Comparison of ENCODE assay signal across 12 cellular contexts in genomic region chr12:56155256-56155845, GRCh38. TPM values are rescaled to one million over a fixed set of nuclear protein-coding genes. Genes with fewer than 3 reads are reported as not detected.
A peak's percentile ranks its signal among the peaks of the same experiment; 100 is the strongest.
DNase-seq lines count a peak whose midpoint lies in the region; ATAC-seq and TF ChIP-seq lines count a peak whose summit lies in the region.
"Had no signal": no experiment of that assay in that cellular context is flagged by ENCODE, and none has a peak within 500 bp of the region (broad histone marks: within the 10 kb centered on the region; RNA-seq: fewer than 3 reads in every experiment).

No MANE protein-coding gene starts in this region.

- no peak for TF ChIP-seq CTCF in endothelial cell (IDR thresholded peaks at IDR 0.05; ENCODE audit: unreplicated experiment)
- no peak for TF ChIP-seq CTCF in osteocyte (IDR thresholded peaks at IDR 0.05)

- POLR2A ChIA-PET in T-cell (lab: Charles Lee) = interaction anchor here (0.5 to 0.6 kb wide), 4 partner anchors 57 to 529 kb away, joined by 3 to 5 read pairs (median 4); no protein-coding TSS in a partner anchor

- H3K36me3 Mint-ChIP-seq in T-helper 2 cell treated with Interferon-gamma antibody and Interleukin-4, amounts not matched to agents 5 μg/mL and 100 μg/mL, for 36 hours (ENCODE audit: low read depth) = peaks cover 36% of the 10 kb centered on the region
- H3K36me3 Mint-ChIP-seq in T-cell (peaks cover 22% of the 10 kb centered on the region), endothelial cell (ENCODE audit: low read depth, unreplicated experiment) (peaks cover 35% of the 10 kb centered on the region), osteocyte (ENCODE audit: unreplicated experiment) (peaks cover 26% of the 10 kb centered on the region)

- H3K4me3 Mint-ChIP-seq in T-helper 2 cell treated with Interferon-gamma antibody and Interleukin-4, amounts not matched to agents 5 μg/mL and 100 μg/mL, for 36 hours = peak overlapping the region; percentile 28
- H3K4me3 Mint-ChIP-seq in T-cell (peak overlapping the region in 2 of 3 donors; percentile 39 to 97), endothelial cell (ENCODE audit: unreplicated experiment) (peak overlapping the region; percentile 84), osteocyte (ENCODE audit: unreplicated experiment) (no peak overlapping the region)

- peaks cover 40% of the 10 kb centered on the region for H3K4me1 Mint-ChIP-seq in T-helper 2 cell treated with Interferon-gamma antibody and Interleukin-4, amounts not matched to agents 5 μg/mL and 100 μg/mL, for 36 hours (ENCODE audit: low read depth)
- H3K4me1 Mint-ChIP-seq in T-cell (peaks cover 46 to 69% (median 61%) of the 10 kb centered on the region in 3 donors), endothelial cell (ENCODE audit: unreplicated experiment) (peaks cover 52% of the 10 kb centered on the region), osteocyte (ENCODE audit: unreplicated experiment) (peaks cover 61% of the 10 kb centered on the region)

- H3K9me3 Mint-ChIP-seq in T-helper 2 cell treated with Interferon-gamma antibody and Interleukin-4, amounts not matched to agents 5 μg/mL and 100 μg/mL, for 36 hours = no peaks in the 10 kb centered on the region
- H3K9me3 Mint-ChIP-seq in T-cell (no peaks in the 10 kb centered on the region), endothelial cell (ENCODE audit: unreplicated experiment) (no peaks in the 10 kb centered on the region), osteocyte (ENCODE audit: unreplicated experiment) (no peaks in the 10 kb centered on the region)

- H3K27me3 Mint-ChIP-seq in T-helper 2 cell treated with Interferon-gamma antibody and Interleukin-4, amounts not matched to agents 5 μg/mL and 100 μg/mL, for 36 hours (ENCODE audit: low read depth) = no peaks in the 10 kb centered on the region
- H3K27me3 Mint-ChIP-seq in T-cell = no peaks in the 10 kb centered on the region
- H3K27me3 Mint-ChIP-seq in endothelial cell (ENCODE audit: unreplicated experiment) = peaks cover 35% of the 10 kb centered on the region
- H3K27me3 Mint-ChIP-seq in osteocyte (ENCODE audit: unreplicated experiment) = no peaks in the 10 kb centered on the region

- DNase-seq in T-helper 2 cell treated with Interferon-gamma antibody and Interleukin-4, amounts not matched to agents 5 μg/mL and 100 μg/mL, for 36 hours (ENCODE audit: low spot score) = no peak
- DNase-seq in T-helper 2 cell (no peak), T-cell (no peak), endothelial cell (ENCODE audit: low spot score) (no peak), osteocyte (ENCODE audit: extremely low spot score, unreplicated experiment) (no peak), NK-92 (lab: John Stamatoyannopoulos, UW; ENCODE audit: unreplicated experiment) (no peak), CD1c-positive myeloid dendritic cell (ENCODE audit: extremely low spot score) (no peak)
- DNase-seq in activated CD8-positive, alpha-beta memory T cell treated with anti-CD3 and anti-CD28 coated beads for 24 hours = no peak
- DNase-seq: aorta, kidney glomerular epithelial cell, NCI-H146, NCI-H446 treated with DMSO at 0.1 percent for 48 hours had no signal

- ATAC-seq in T-cell (replicated peaks in 1 of 4) = no peak

- H3K27ac Mint-ChIP-seq in T-helper 2 cell treated with Interferon-gamma antibody and Interleukin-4, amounts not matched to agents 5 μg/mL and 100 μg/mL, for 36 hours = peak overlapping the region; percentile 13
- H3K27ac Mint-ChIP-seq in T-cell = peak overlapping the region; percentile 25 to 28
- H3K27ac Mint-ChIP-seq in endothelial cell (ENCODE audit: unreplicated experiment) = peak overlapping the region; percentile 75
- H3K27ac Mint-ChIP-seq in osteocyte (ENCODE audit: unreplicated experiment) = peak overlapping the region; percentile 32

- CTCF ChIA-PET in T-cell (lab: Charles Lee) = interaction anchor here in 1 of 2 donors (0.6 kb wide), 1 partner anchor 32 kb away, joined by 3 read pairs; no protein-coding TSS in a partner anchor

RNA-seq across cellular contexts. Expression of gene MYL6, which starts 2.8 kb away (rescaled TPM):
- 100 to 1,000 TPM; 506 to 663 (median 569) TPM for total RNA-seq in T-cell
- total RNA-seq in endothelial cell (ENCODE audit: unreplicated experiment) = 2,481 TPM
- 1,490 and 1,549 TPM in 2 replicates for total RNA-seq in osteocyte

RNA-seq across cellular contexts. Expression of gene MYL6B, which starts 3.0 kb away (rescaled TPM):
- total RNA-seq in T-cell = 10 to 100 TPM in 1 of 5 donors, 1 to 10 TPM in 4; 5.9 to 12.4 (median 7.7) TPM
- 170 TPM for total RNA-seq in endothelial cell (ENCODE audit: unreplicated experiment)
- 123 and 139 TPM in 2 replicates for total RNA-seq in osteocyte

RNA-seq across cellular contexts. Expression of gene ESYT1, which starts 27.3 kb away (rescaled TPM):
- total RNA-seq in T-cell = 100 to 1,000 TPM; 181 to 298 (median 276) TPM
- 302 TPM for total RNA-seq in endothelial cell (ENCODE audit: unreplicated experiment)
- 127 and 142 TPM in 2 replicates for total RNA-seq in osteocyte

RNA-seq across cellular contexts. Expression of gene SMARCC2, which starts 33.9 kb away (rescaled TPM):
- total RNA-seq in T-cell = 100 to 1,000 TPM; 135 to 160 (median 159) TPM
- 105 TPM for total RNA-seq in endothelial cell (ENCODE audit: unreplicated experiment)
- total RNA-seq in osteocyte = 122 and 128 TPM in 2 replicates

RNA-seq across cellular contexts. Expression of gene ZC3H10, which starts 37.3 kb away (rescaled TPM):
- 10 to 100 TPM in 3 of 5 donors, 1 to 10 TPM in 2; 8.4 to 15.1 (median 11.4) TPM for total RNA-seq in T-cell
- total RNA-seq in endothelial cell (ENCODE audit: unreplicated experiment) = 10.4 TPM
- total RNA-seq in osteocyte = 10.5 and 11.8 TPM in 2 replicates

Comparison
In these comparisons a context has a peak if more than half of its experiments do, and no peak if none do; other contexts are left out.
1. H3K27ac Mint-ChIP-seq: peak in every context shown above with its lines; median percentile 75 in endothelial cell; 32 in osteocyte; 26 in T-cell; 13 in T-helper 2 cell treated with Interferon-gamma antibody and Interleukin-4, amounts not matched to agents 5 μg/mL and 100 μg/mL, for 36 hours.